ENCODE assay signal across 8 cellular contexts in the genomic region with DNA sequence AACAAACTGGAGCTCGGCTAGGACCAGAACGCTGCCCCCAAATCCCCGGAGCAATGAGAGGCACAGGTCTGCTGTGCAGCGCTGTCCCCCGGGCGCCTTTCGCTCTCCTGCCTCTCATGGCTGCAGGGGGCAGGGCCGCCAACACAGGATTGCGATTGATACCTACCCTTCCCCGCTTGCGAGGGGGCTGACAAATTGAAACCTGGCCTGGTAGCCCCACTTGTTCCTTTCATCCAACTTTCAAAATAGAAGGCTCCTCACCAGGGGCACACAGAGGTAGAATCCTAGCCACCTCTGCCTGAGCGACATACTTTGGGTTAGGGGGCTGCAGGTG. TPM values are rescaled to one million over a fixed set of nuclear protein-coding genes. Genes with fewer than 3 reads are reported as not detected.
DNase-seq lines count a peak whose midpoint lies in the region; ATAC-seq and TF ChIP-seq lines count a peak whose summit lies in the region.

No MANE protein-coding gene starts in this region.

- peak; percentile 1 to 2 for ATAC-seq in right cardiac atrium
- peak; percentile 38 to 51 for ATAC-seq in stimulated activated naive B cell treated with anti-CD40 and anti-IgM and Interleukin-4, amounts not matched to agents 10 μg/mL and 1 μg/mL and 100 μg/mL, for 72 hours (replicated peaks)

- H3K4me1 Mint-ChIP-seq in CD14-positive monocyte = peaks cover 27% of the 10 kb centered on the region
- H3K4me1 Mint-ChIP-seq in HFFc6 (ENCODE audit: low read depth) = peaks cover 27% of the 10 kb centered on the region
- peaks cover 22% of the 10 kb centered on the region for H3K4me1 Mint-ChIP-seq in activated CD4-positive, alpha-beta memory T cell treated with anti-CD3 and anti-CD28 coated beads for 36 hours (ENCODE audit: low read depth)
- peaks cover 24 to 55% of the 10 kb centered on the region in 2 donors for H3K4me1 Mint-ChIP-seq in stimulated activated naive B cell treated with anti-CD40 and anti-IgM and Interleukin-4, amounts not matched to agents 10 μg/mL and 1 μg/mL and 100 μg/mL, for 72 hours

- no peak for TF ChIP-seq CTCF in CD14-positive monocyte (IDR thresholded peaks at IDR 0.05)
- peak; percentile 6; the same call in 1 of the 2 replicates for TF ChIP-seq CTCF in HFFc6 (IDR thresholded peaks at IDR 0.05)

- H3K9me3 Mint-ChIP-seq in CD14-positive monocyte = peaks cover 0 to 4% (median 0%) of the 10 kb centered on the region in 7 donors
- H3K9me3 Mint-ChIP-seq in HFFc6 = no peaks in the 10 kb centered on the region
- no peaks in the 10 kb centered on the region for H3K9me3 Mint-ChIP-seq in activated CD4-positive, alpha-beta memory T cell treated with anti-CD3 and anti-CD28 coated beads for 36 hours
- H3K9me3 Mint-ChIP-seq in stimulated activated naive B cell treated with anti-CD40 and anti-IgM and Interleukin-4, amounts not matched to agents 10 μg/mL and 1 μg/mL and 100 μg/mL, for 72 hours = no peaks in the 10 kb centered on the region

- WGBS in right cardiac atrium = 15% methylated on average over 12 of the region's 12 CpGs

- peak overlapping the region; percentile 6 to 90 (median 82) for H3K27ac Mint-ChIP-seq in CD14-positive monocyte
- H3K27ac Mint-ChIP-seq in HFFc6 = peak overlapping the region; percentile 69
- H3K27ac Mint-ChIP-seq in activated CD4-positive, alpha-beta memory T cell treated with anti-CD3 and anti-CD28 coated beads for 36 hours = peak overlapping the region; percentile 69
- H3K27ac Mint-ChIP-seq in stimulated activated naive B cell treated with anti-CD40 and anti-IgM and Interleukin-4, amounts not matched to agents 10 μg/mL and 1 μg/mL and 100 μg/mL, for 72 hours = peak overlapping the region; percentile 94

- H3K27me3 Mint-ChIP-seq in CD14-positive monocyte (ENCODE audit: low read depth in 3 of 3) (peaks cover 0 to 2% (median 0%) of the 10 kb centered on the region in 3 donors), HFFc6 (ENCODE audit: insufficient read depth) (peaks cover 3% of the 10 kb centered on the region)
- no peaks in the 10 kb centered on the region for H3K27me3 Mint-ChIP-seq in activated CD4-positive, alpha-beta memory T cell treated with anti-CD3 and anti-CD28 coated beads for 36 hours
- H3K27me3 Mint-ChIP-seq in stimulated activated naive B cell treated with anti-CD40 and anti-IgM and Interleukin-4, amounts not matched to agents 10 μg/mL and 1 μg/mL and 100 μg/mL, for 72 hours = no peaks in the 10 kb centered on the region

- H3K36me3 Mint-ChIP-seq in CD14-positive monocyte (peaks cover 33 to 38% of the 10 kb centered on the region in 2 donors), HFFc6 (ENCODE audit: low read depth) (peaks cover 10% of the 10 kb centered on the region; the same call in 1 of the 2 replicates)
- H3K36me3 Mint-ChIP-seq in activated CD4-positive, alpha-beta memory T cell treated with anti-CD3 and anti-CD28 coated beads for 36 hours = peaks cover 9% of the 10 kb centered on the region
- peaks cover 20 to 28% of the 10 kb centered on the region in 2 donors for H3K36me3 Mint-ChIP-seq in stimulated activated naive B cell treated with anti-CD40 and anti-IgM and Interleukin-4, amounts not matched to agents 10 μg/mL and 1 μg/mL and 100 μg/mL, for 72 hours

- CTCF ChIA-PET in activated CD4-positive, alpha-beta memory T cell treated with anti-CD3 and anti-CD28 coated beads for 36 hours (lab: Charles Lee) = interaction anchor here (2.7 to 9.4 kb wide), 12 partner anchors 10 to 185 kb away, joined by 8 to 414 read pairs (median 43); partner anchors contain the start of genes MTFP1, OSM, RNF215 and TBC1D10A

- no peak for DNase-seq in CD14-positive monocyte (ENCODE audit: low spot score)
- DNase-seq in HFFc6 = no peak
- no peak for DNase-seq in activated CD4-positive, alpha-beta memory T cell treated with anti-CD3 and anti-CD28 coated beads for 36 hours
- no peak for DNase-seq in right cardiac atrium
- DNase-seq in stimulated activated naive B cell treated with anti-CD40 and anti-IgM and Interleukin-4, amounts not matched to agents 10 μg/mL and 1 μg/mL and 100 μg/mL, for 72 hours = no peak
- DNase-seq in NCI-H774 (lab: John Stamatoyannopoulos, UW) = no peak
- no peak for DNase-seq in stimulated activated CD4-positive, alpha-beta T cell treated with anti-CD3 and anti-CD28 coated beads, Interleukin-4, amount 100 ng/mL, for 4 hours
- no peak for DNase-seq in H4 (ENCODE audit: low spot score)

- H3K4me3 ChIP-seq in right cardiac atrium (ENCODE audit: low read length) = peak overlapping the region; percentile 75

- peak overlapping the region; percentile 97 for H3K27ac ChIP-seq in right cardiac atrium (ENCODE audit: low read length)

- H3K27me3 ChIP-seq in right cardiac atrium (ENCODE audit: control insufficient read depth, insufficient read depth) = no peaks in the 10 kb centered on the region

- POLR2A ChIA-PET in activated CD4-positive, alpha-beta memory T cell treated with anti-CD3 and anti-CD28 coated beads for 36 hours (lab: Charles Lee) = interaction anchor here (0.7 to 3.3 kb wide), 6 partner anchors 12 to 97 kb away, joined by 3 to 31 read pairs (median 10); partner anchors contain the start of genes CCDC157, RNF215, SF3A1 and TBC1D10A

- H3K9me3 ChIP-seq in right cardiac atrium (ENCODE audit: control insufficient read depth, low read length) = no peaks in the 10 kb centered on the region

- H3K4me3 Mint-ChIP-seq in CD14-positive monocyte (peak overlapping the region; percentile 83 to 86), HFFc6 (peak overlapping the region; percentile 82)
- peak overlapping the region; percentile 76 for H3K4me3 Mint-ChIP-seq in activated CD4-positive, alpha-beta memory T cell treated with anti-CD3 and anti-CD28 coated beads for 36 hours
- H3K4me3 Mint-ChIP-seq in stimulated activated naive B cell treated with anti-CD40 and anti-IgM and Interleukin-4, amounts not matched to agents 10 μg/mL and 1 μg/mL and 100 μg/mL, for 72 hours = peak overlapping the region; percentile 92

- intact Hi-C loops in CD14-positive monocyte (cut with micrococcal nuclease) (loop anchor here (1.0 to 10.0 kb wide), 4 partner anchors 37 to 185 kb away; partner anchors contain the start of gene TBC1D10A (in 2 of the 2)), right cardiac atrium (cut with DNase I) (loop anchor here (5.0 kb wide), 4 partner anchors 37 to 97 kb away; partner anchors contain the start of genes RNF215 (in 3 of the 4), CCDC157 (in 1 of the 4), SF3A1 (in 1 of the 4) and TBC1D10A (in 1 of the 4))
- intact Hi-C loops in activated CD4-positive, alpha-beta memory T cell treated with anti-CD3 and anti-CD28 coated beads for 36 hours (cut with micrococcal nuclease) = loop anchor here (1.0 to 2.0 kb wide), 4 partner anchors 15 to 195 kb away; partner anchors contain the start of genes CCDC157 and SF3A1

- H3K4me1 ChIP-seq in right cardiac atrium (ENCODE audit: control insufficient read depth, insufficient read depth, low read length) = peaks cover 14% of the 10 kb centered on the region

RNA-seq across cellular contexts. Expression of gene CASTOR1, which starts 0.6 kb away (rescaled TPM):
- polyA plus RNA-seq in CD14-positive monocyte = 1 to 10 TPM; 6.4 to 6.5 TPM
- 1 to 10 TPM; 4.5 to 8.1 (median 5.7) TPM for total RNA-seq in HFFc6 (2021; fragmentation: NEBNext Ultra II Directional; extraction: Animal tissue kit (Norgen Biotek cat#: 25700))
- 1 to 10 TPM; 3.6 to 4.0 TPM for total RNA-seq in activated CD4-positive, alpha-beta memory T cell treated with anti-CD3 and anti-CD28 coated beads for 36 hours
- total RNA-seq in right cardiac atrium = 1 to 10 TPM; 7.0 to 9.0 (median 7.4) TPM
- polyA plus RNA-seq in right cardiac atrium = 6.4 TPM
- 2.9 and 6.6 TPM in 2 replicates for total RNA-seq in H4 (2014; rRNA removed; shearing (Covaris generic))

RNA-seq across cellular contexts. Expression of gene OSM, which starts 23.3 kb away (rescaled TPM):
- 100 to 1,000 TPM in 1 of 2 donors, 10 to 100 TPM in 1; 48.0 to 146 TPM for polyA plus RNA-seq in CD14-positive monocyte
- total RNA-seq in HFFc6 (2021; fragmentation: NEBNext Ultra II Directional; extraction: Animal tissue kit (Norgen Biotek cat#: 25700)) = not detected
- 10 to 100 TPM; 39.6 to 41.2 TPM for total RNA-seq in activated CD4-positive, alpha-beta memory T cell treated with anti-CD3 and anti-CD28 coated beads for 36 hours
- 1 to 10 TPM in 1 of 4 donors, under 1 TPM in 3; 0.17 to 1.5 (median 0.26) TPM for total RNA-seq in right cardiac atrium
- polyA plus RNA-seq in right cardiac atrium = 0.81 TPM
- total RNA-seq in H4 (2014; rRNA removed; shearing (Covaris generic)) = not detected in 2 replicates

RNA-seq across cellular contexts. Expression of gene TBC1D10A, which starts 36.8 kb away (rescaled TPM):
- polyA plus RNA-seq in CD14-positive monocyte (10 to 100 TPM; 13.4 to 21.8 TPM), right cardiac atrium (5.4 TPM)
- 10 to 100 TPM; 15.6 to 20.6 (median 16.7) TPM for total RNA-seq in HFFc6 (2021; fragmentation: NEBNext Ultra II Directional; extraction: Animal tissue kit (Norgen Biotek cat#: 25700))
- total RNA-seq in activated CD4-positive, alpha-beta memory T cell treated with anti-CD3 and anti-CD28 coated beads for 36 hours = 10 to 100 TPM; 28.9 to 29.0 TPM
- total RNA-seq in right cardiac atrium = 1 to 10 TPM; 5.6 to 9.1 (median 8.5) TPM
- total RNA-seq in H4 (2014; rRNA removed; shearing (Covaris generic)) = 7.5 and 8.4 TPM in 2 replicates

RNA-seq across cellular contexts. Expression of gene LIF, which starts 43.4 kb away (rescaled TPM):
- polyA plus RNA-seq in CD14-positive monocyte = not detected
- total RNA-seq in HFFc6 (2021; fragmentation: NEBNext Ultra II Directional; extraction: Animal tissue kit (Norgen Biotek cat#: 25700)) = 1 to 10 TPM in 4 of 6 experiments, under 1 TPM in 2; 0.40 to 2.2 (median 1.1) TPM
- 100 to 1,000 TPM; 176 to 189 TPM for total RNA-seq in activated CD4-positive, alpha-beta memory T cell treated with anti-CD3 and anti-CD28 coated beads for 36 hours
- 1 to 10 TPM in 1 of 4 donors, under 1 TPM in 3; 0.09 to 3.7 (median 0.43) TPM for total RNA-seq in right cardiac atrium
- polyA plus RNA-seq in right cardiac atrium = 0.54 TPM
- 2.2 and 3.9 TPM in 2 replicates for total RNA-seq in H4 (2014; rRNA removed; shearing (Covaris generic))

Comparison
In these comparisons a context has a peak if more than half of its experiments do, and no peak if none do; other contexts are left out.
1. RNA of gene OSM, which starts 23.3 kb away (total RNA-seq): 39.6 to 41.2 TPM in activated CD4-positive, alpha-beta memory T cell treated with anti-CD3 and anti-CD28 coated beads for 36 hours; 0.17 to 1.5 TPM in right cardiac atrium, not detected in HFFc6 and not detected in H4; every median in the first group is over 10 times any median in the second.
2. Peak in every context shown above with its lines, with median percentiles within 50 percentile points of each other: H3K27ac Mint-ChIP-seq and H3K4me3 Mint-ChIP-seq.